Comparison of ENCODE assay signal across 8 cellular contexts in the genomic region with DNA sequence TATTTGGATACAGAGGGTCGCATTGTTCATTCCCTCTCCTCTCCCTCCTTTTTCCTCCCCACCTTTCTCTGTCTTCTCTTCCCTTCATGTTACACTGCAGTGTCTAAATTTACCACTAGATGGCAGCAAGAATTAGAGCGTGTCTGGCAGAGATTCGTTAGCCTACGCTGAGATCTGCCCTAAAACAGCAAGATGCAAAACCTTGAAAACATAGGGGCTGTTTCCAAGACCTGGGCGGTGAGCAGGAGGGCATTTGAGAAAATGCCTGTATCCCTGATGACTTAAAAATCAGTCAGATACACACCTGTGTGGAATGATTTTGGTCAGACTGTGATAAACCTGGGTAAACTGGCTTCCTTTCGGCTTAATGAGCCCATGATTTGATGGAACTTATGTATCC.
DNase-seq lines count a peak whose midpoint lies in the region; ATAC-seq and TF ChIP-seq lines count a peak whose summit lies in the region.

No MANE protein-coding gene starts in this region.

- peak; percentile 99 for TF ChIP-seq CTCF in OCI-LY3 (IDR thresholded peaks at IDR 0.05; ENCODE audit: low read depth, low read length)
- peak; percentile 91 for TF ChIP-seq CTCF in progenitor cell of endocrine pancreas (IDR thresholded peaks at IDR 0.05; ENCODE audit: unreplicated experiment)

- H3K4me3 Mint-ChIP-seq in progenitor cell of endocrine pancreas (ENCODE audit: low read depth), result no peak overlapping the region

- H3K9me3 ChIP-seq in OCI-LY3 (ENCODE audit: insufficient read depth, low read length), result no peaks in the 10 kb centered on the region

- H3K4me1 ChIP-seq in OCI-LY3 (ENCODE audit: low read length), result peaks cover 85% of the 10 kb centered on the region

- peak overlapping the region; percentile 66; the same call in 1 of the 2 replicates for H2AFZ ChIP-seq in OCI-LY3 (ENCODE audit: low read depth, low read length)

- peak overlapping the region; percentile 84 for H3K27ac ChIP-seq in OCI-LY3 (ENCODE audit: low read length)

- peak overlapping the region; percentile 48 for H3K4me3 ChIP-seq in OCI-LY3 (ENCODE audit: low read length)

- H3K27me3 Mint-ChIP-seq in progenitor cell of endocrine pancreas, result no peaks in the 10 kb centered on the region

- no peaks in the 10 kb centered on the region for H4K20me1 ChIP-seq in OCI-LY3 (ENCODE audit: insufficient read depth, low read length)

- intact Hi-C loops in head of caudate nucleus (cut with DNase I), result no loop called here

- no peak overlapping the region for H3K27ac Mint-ChIP-seq in progenitor cell of endocrine pancreas

- H3K4me1 Mint-ChIP-seq in progenitor cell of endocrine pancreas (ENCODE audit: low read depth), result peaks cover 21% of the 10 kb centered on the region

- peak overlapping the region; percentile 48 for H3K9ac ChIP-seq in OCI-LY3 (ENCODE audit: low read length)

- H3K79me2 ChIP-seq in OCI-LY3 (ENCODE audit: low read length), result no peaks in the 10 kb centered on the region

- no peaks in the 10 kb centered on the region for H3K9me3 Mint-ChIP-seq in progenitor cell of endocrine pancreas (ENCODE audit: low read depth)

- H3K27me3 ChIP-seq in OCI-LY3 (ENCODE audit: low read depth, low read length), result no peaks in the 10 kb centered on the region

- DNase-seq in DMS114 treated with DMSO at 0.1 percent for 48 hours (lab: John Stamatoyannopoulos, UW; ENCODE audit: unreplicated experiment) (peak; percentile 48), HT1080 (ENCODE audit: low read depth) (peak; percentile 49), head of caudate nucleus (peak in 28 of 42 donors; percentile 7 to 79 (median 46)), progenitor cell of endocrine pancreas (ENCODE audit: low spot score, unreplicated experiment) (peak; percentile 22), GOT3 (lab: John Stamatoyannopoulos, UW) (no peak)
- peak; percentile 2 for DNase-seq in activated gamma-delta T cell treated with anti-CD3 and anti-CD28 coated beads, Interleukin-2, amount 50 U/mL, for 16 hours (ENCODE audit: low read depth)

- peaks cover 4% of the 10 kb centered on the region for H3K36me3 Mint-ChIP-seq in progenitor cell of endocrine pancreas (ENCODE audit: insufficient read depth)

- H3K4me2 ChIP-seq in OCI-LY3 (ENCODE audit: low read length), result peak overlapping the region; percentile 78

- no peaks in the 10 kb centered on the region for H3K36me3 ChIP-seq in OCI-LY3 (replicated peaks; ENCODE audit: low read depth, low read length)

- ATAC-seq in GM19467 (IDR thresholded peaks at IDR 0.05; ENCODE audit: unreplicated experiment), result peak; percentile 69
